Comparison of ENCODE assay signal across 8 cellular contexts in the genomic region with DNA sequence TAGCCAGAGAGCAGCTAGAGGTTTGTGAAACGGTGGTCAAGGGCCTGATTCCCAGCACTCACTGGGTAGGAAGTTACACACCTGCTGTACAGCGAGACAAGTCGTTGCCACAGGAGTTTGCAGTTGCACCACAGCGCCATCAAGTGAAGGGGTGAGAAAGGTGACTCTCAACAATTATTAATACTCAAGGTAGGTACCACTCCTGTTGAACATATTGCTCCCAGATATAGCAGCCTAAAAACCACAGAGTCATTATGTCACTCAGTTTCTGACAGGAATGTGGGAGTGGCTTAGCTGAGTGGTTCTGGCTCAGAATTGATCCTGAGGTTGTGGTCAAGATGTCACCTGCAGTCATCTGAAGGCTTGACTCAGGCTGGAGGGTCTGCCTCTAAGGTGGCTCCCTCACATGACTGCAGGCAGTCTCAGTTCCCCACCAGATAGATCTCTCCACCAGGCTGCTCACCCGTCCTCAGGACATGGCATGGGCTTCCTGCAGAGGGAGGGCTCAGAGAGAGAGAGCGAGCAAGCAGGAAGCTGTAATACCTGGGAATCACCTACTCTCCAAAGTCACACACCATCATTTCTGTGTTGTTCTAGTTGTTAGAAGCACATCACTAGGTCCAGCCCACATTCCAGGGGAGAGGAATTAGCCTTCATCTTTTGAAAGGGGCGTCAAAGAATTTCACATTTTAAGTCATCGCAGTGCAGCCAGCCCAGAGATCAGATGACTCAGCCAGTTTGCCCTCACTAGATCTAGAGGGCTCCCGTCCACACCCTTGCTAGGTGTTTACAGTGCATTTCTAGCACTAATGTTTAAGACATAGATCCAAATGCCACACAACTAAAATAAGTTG. TPM values are rescaled to one million over a fixed set of nuclear protein-coding genes. Genes with fewer than 3 reads are reported as not detected.
DNase-seq lines count a peak whose midpoint lies in the region; ATAC-seq and TF ChIP-seq lines count a peak whose summit lies in the region.

No MANE protein-coding gene starts in this region.

- H3K9ac ChIP-seq in neural progenitor cell, result no peak overlapping the region

- H3K9me3 Mint-ChIP-seq in activated naive CD4-positive, alpha-beta T cell treated with anti-CD3 and anti-CD28 coated beads for 36 hours, result no peaks in the 10 kb centered on the region
- H3K9me3 Mint-ChIP-seq in neural progenitor cell, result no peaks in the 10 kb centered on the region

- no peak overlapping the region for H3K4me2 ChIP-seq in neural progenitor cell

- TF ChIP-seq CTCF in C4-2B (conservative IDR thresholded peaks at IDR 0.05), result peak; percentile 29
- peak; percentile 34 for TF ChIP-seq CTCF in neural progenitor cell (IDR thresholded peaks at IDR 0.05)
- TF ChIP-seq CTCF in tibial nerve (IDR thresholded peaks at IDR 0.05), result no peak

- peaks cover 7% of the 10 kb centered on the region for H3K4me1 Mint-ChIP-seq in activated naive CD4-positive, alpha-beta T cell treated with anti-CD3 and anti-CD28 coated beads for 36 hours (ENCODE audit: low read depth)
- H3K4me1 Mint-ChIP-seq in neural progenitor cell, result peaks cover 20% of the 10 kb centered on the region

- H3K36me3 ChIP-seq in neural progenitor cell (no peaks in the 10 kb centered on the region), tibial nerve (no peaks in the 10 kb centered on the region)

- H3F3A ChIP-seq in neural progenitor cell (ENCODE audit: low read depth), result no peaks in the 10 kb centered on the region

- no peaks in the 10 kb centered on the region for H3K4me1 ChIP-seq in neural progenitor cell
- no peaks in the 10 kb centered on the region for H3K4me1 ChIP-seq in tibial nerve

- no peak for TF ChIP-seq POLR2A in tibial nerve (IDR thresholded peaks at IDR 0.05)

- H3K4me3 Mint-ChIP-seq in activated naive CD4-positive, alpha-beta T cell treated with anti-CD3 and anti-CD28 coated beads for 36 hours, result no peak overlapping the region
- no peak overlapping the region for H3K4me3 Mint-ChIP-seq in neural progenitor cell

- H3K27me3 ChIP-seq in neural progenitor cell, result no peaks in the 10 kb centered on the region
- no peaks in the 10 kb centered on the region for H3K27me3 ChIP-seq in tibial nerve

- CTCF ChIA-PET in activated naive CD4-positive, alpha-beta T cell treated with anti-CD3 and anti-CD28 coated beads for 36 hours (lab: Charles Lee), result interaction anchor here (0.7 kb wide), 1 partner anchor 658 kb away, joined by 4 read pairs; no protein-coding TSS in a partner anchor

- H3K27ac Mint-ChIP-seq in activated naive CD4-positive, alpha-beta T cell treated with anti-CD3 and anti-CD28 coated beads for 36 hours, result no peak overlapping the region
- no peak overlapping the region for H3K27ac Mint-ChIP-seq in neural progenitor cell

- DNase-seq in NCI-H2107 (lab: John Stamatoyannopoulos, UW), result peak; percentile 7
- DNase-seq in activated naive CD4-positive, alpha-beta T cell treated with anti-CD3 and anti-CD28 coated beads for 36 hours, result peak; percentile 77
- DNase-seq in neural progenitor cell (ENCODE audit: low spot score), result peak; percentile 6
- no peak for DNase-seq in tibial nerve (ENCODE audit: low spot score in 2 of 2)
- no peak for DNase-seq in superior temporal gyrus (ENCODE audit: extremely low spot score)

- peak overlapping the region; percentile 23 for H2AFZ ChIP-seq in neural progenitor cell (replicated peaks)

- intact Hi-C loops in activated naive CD4-positive, alpha-beta T cell treated with anti-CD3 and anti-CD28 coated beads for 36 hours (cut with micrococcal nuclease), result loop anchor here (1.0 to 5.0 kb wide), 3 partner anchors 95 to 477 kb away; no protein-coding TSS in a partner anchor

- 66 to 69% methylated on average over 9 of the region's 9 CpGs for WGBS in tibial nerve, 2 donors

- TF ChIP-seq EP300 in tibial nerve (IDR thresholded peaks at IDR 0.05), result no peak

- H3K4me3 ChIP-seq in neural progenitor cell (no peak overlapping the region), tibial nerve (no peak overlapping the region)

- no peak overlapping the region for H3K27ac ChIP-seq in C4-2B
- H3K27ac ChIP-seq in neural progenitor cell, result no peak overlapping the region
- H3K27ac ChIP-seq in tibial nerve, result no peak overlapping the region

- no peaks in the 10 kb centered on the region for H4K20me1 ChIP-seq in neural progenitor cell (ENCODE audit: low read depth)

- H3K9me3 ChIP-seq in neural progenitor cell (ENCODE audit: low read depth) (no peaks in the 10 kb centered on the region), tibial nerve (no peaks in the 10 kb centered on the region)

- ATAC-seq in GM19452 (IDR thresholded peaks at IDR 0.05; ENCODE audit: unreplicated experiment) (peak; percentile 74), HG03442 (IDR thresholded peaks at IDR 0.05; ENCODE audit: unreplicated experiment) (no peak)

- peaks cover under 1% of the 10 kb centered on the region for H3K27me3 Mint-ChIP-seq in activated naive CD4-positive, alpha-beta T cell treated with anti-CD3 and anti-CD28 coated beads for 36 hours (ENCODE audit: low read depth)
- peaks cover 2% of the 10 kb centered on the region for H3K27me3 Mint-ChIP-seq in neural progenitor cell (ENCODE audit: insufficient read depth, low read depth)

- H3K79me2 ChIP-seq in neural progenitor cell (ENCODE audit: low read depth), result no peaks in the 10 kb centered on the region

- no peaks in the 10 kb centered on the region for H3K36me3 Mint-ChIP-seq in activated naive CD4-positive, alpha-beta T cell treated with anti-CD3 and anti-CD28 coated beads for 36 hours (ENCODE audit: low read depth)
- no peaks in the 10 kb centered on the region for H3K36me3 Mint-ChIP-seq in neural progenitor cell

RNA-seq across cellular contexts. Expression of a gene that starts 17.0 kb away (rescaled TPM):
- 1 to 10 TPM; 9.3 to 9.7 TPM for total RNA-seq in activated naive CD4-positive, alpha-beta T cell treated with anti-CD3 and anti-CD28 coated beads for 36 hours
- 32.5 and 44.4 TPM in 2 replicates for total RNA-seq in neural progenitor cell (ENCODE audit: low replicate concordance)
- 10 to 100 TPM; 19.4 to 28.8 (median 21.2) TPM for total RNA-seq in tibial nerve

RNA-seq across cellular contexts. Expression of a gene that starts 51.9 kb away (rescaled TPM):
- total RNA-seq in activated naive CD4-positive, alpha-beta T cell treated with anti-CD3 and anti-CD28 coated beads for 36 hours, result 10 to 100 TPM in 1 of 2 experiments, 1 to 10 TPM in 1; 9.4 to 11.0 TPM
- total RNA-seq in neural progenitor cell (ENCODE audit: low replicate concordance) (8.7 and 9.1 TPM in 2 replicates), tibial nerve (10 to 100 TPM; 21.6 to 29.7 (median 29.0) TPM)

Comparison
In these comparisons a context has a peak if more than half of its experiments do, and no peak if none do; other contexts are left out.
1. CTCF ChIP-seq: peak in C4-2B (single experiment) and neural progenitor cell (single experiment); none in tibial nerve (0 of 5).
2. DNase-seq: peak in NCI-H2107 (single experiment), activated naive CD4-positive, alpha-beta T cell treated with anti-CD3 and anti-CD28 coated beads for 36 hours (single experiment) and neural progenitor cell (single experiment); none in tibial nerve (0 of 2) and superior temporal gyrus (single experiment).